In the genomic region with DNA sequence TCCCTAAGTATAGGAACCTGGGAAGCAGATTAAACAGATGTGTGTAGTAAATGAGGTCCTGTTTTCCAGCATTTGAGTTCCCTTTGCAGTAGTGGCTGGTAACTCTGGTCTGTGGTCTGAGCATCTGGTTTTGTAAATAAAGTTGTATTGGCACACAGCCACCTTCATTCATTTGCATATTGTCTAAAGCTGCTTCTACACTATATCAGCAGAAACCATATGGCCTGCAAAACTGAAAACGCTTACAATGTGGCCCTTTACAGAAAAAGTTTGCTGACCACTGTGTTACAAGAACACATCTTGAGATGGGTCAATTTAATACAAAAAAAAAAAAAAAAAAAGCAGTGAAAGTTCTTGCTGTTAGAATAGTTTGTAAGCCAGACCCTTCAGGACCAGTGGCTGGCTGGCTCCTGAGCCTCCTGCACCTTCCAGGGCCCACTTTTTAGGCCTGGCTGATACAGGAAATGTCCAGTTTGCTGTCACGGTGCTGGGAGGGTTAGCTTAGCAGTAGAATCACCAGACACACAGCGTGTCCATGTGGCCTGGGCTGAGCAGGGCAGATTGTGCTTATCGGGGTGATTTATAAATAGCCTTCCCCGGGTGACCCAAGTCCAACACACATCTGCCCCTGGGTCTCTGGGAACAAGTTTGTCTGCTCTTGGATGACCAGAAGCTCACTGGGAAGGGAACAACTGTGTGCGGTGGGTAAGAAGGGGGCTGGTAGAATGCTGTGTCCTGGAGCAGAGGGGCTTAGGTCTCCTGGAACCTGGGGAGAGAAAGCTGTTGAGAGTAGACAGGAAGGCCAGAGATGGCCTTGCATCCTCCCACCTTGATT, we compare ENCODE assay signal across 9 cellular contexts. TPM values are rescaled to one million over a fixed set of nuclear protein-coding genes. Genes with fewer than 3 reads are reported as not detected.
DNase-seq lines count a peak whose midpoint lies in the region; ATAC-seq and TF ChIP-seq lines count a peak whose summit lies in the region.
"Had no signal": no experiment of that assay in that cellular context is flagged by ENCODE, and none has a peak within 500 bp of the region (broad histone marks: within the 10 kb centered on the region; RNA-seq: fewer than 3 reads in every experiment).

No MANE protein-coding gene starts in this region.

- DNase-seq in NCI-H510A treated with DMSO at 0.1 percent for 48 hours (lab: John Stamatoyannopoulos, UW) (peak; percentile 61), NCI-H510A (lab: John Stamatoyannopoulos, UW) (no peak), choroid plexus epithelial cell (ENCODE audit: low read depth) (peak; percentile 49), testis (peak; percentile 26), T-helper 17 cell (no peak), SIG-M5 (lab: John Stamatoyannopoulos, UW) (no peak)
- DNase-seq in activated CD8-positive, alpha-beta memory T cell treated with anti-CD3 and anti-CD28 coated beads, Interleukin-2, amount 50 U/mL, for 4 hours: no peak
- DNase-seq: colonic mucosa had no signal

- no peaks in the 10 kb centered on the region for H3K36me3 Mint-ChIP-seq in T-helper 17 cell (ENCODE audit: low read depth)

- H3K36me3 ChIP-seq in testis (ENCODE audit: low read depth, missing control alignments): no peaks in the 10 kb centered on the region
- H3K36me3 ChIP-seq: colonic mucosa had no signal

- TF ChIP-seq CTCF in choroid plexus epithelial cell (conservative IDR thresholded peaks at IDR 0.05; ENCODE audit: low read depth, low read length) (no peak), testis (IDR thresholded peaks at IDR 0.05) (no peak)

- H3K4me1 Mint-ChIP-seq in T-helper 17 cell: peaks cover 7% of the 10 kb centered on the region

- intact Hi-C loops in testis (cut with DNase I; ENCODE audit: low total_unique reads): no loop called here

- H3K27ac Mint-ChIP-seq in T-helper 17 cell: no peak overlapping the region

- H3K27me3 Mint-ChIP-seq in T-helper 17 cell: peaks cover 12% of the 10 kb centered on the region

- TF ChIP-seq POLR2A in testis (IDR thresholded peaks at IDR 0.05): no peak

- no peak overlapping the region for H3K27ac ChIP-seq in testis
- H3K27ac ChIP-seq: colonic mucosa had no signal

- H3K4me1 ChIP-seq in testis: peaks cover 9% of the 10 kb centered on the region
- H3K4me1 ChIP-seq: colonic mucosa had no signal

- ATAC-seq in HG03196 (IDR thresholded peaks at IDR 0.05; ENCODE audit: unreplicated experiment): peak; percentile 51
- ATAC-seq in T-helper 17 cell: no peak

- H3K4me3 ChIP-seq in choroid plexus epithelial cell (ENCODE audit: low read depth, low read length): no peak overlapping the region
- no peak overlapping the region for H3K4me3 ChIP-seq in testis
- H3K4me3 ChIP-seq: colonic mucosa had no signal

- H3K4me3 Mint-ChIP-seq in T-helper 17 cell: no peak overlapping the region

- H3K9me3 ChIP-seq in testis: no peaks in the 10 kb centered on the region
- H3K9me3 ChIP-seq in T-helper 17 cell (ENCODE audit: control insufficient read depth, low read length, poor library complexity, severe bottlenecking): no peaks in the 10 kb centered on the region
- H3K9me3 ChIP-seq: colonic mucosa had no signal

- WGBS in testis, 2 donors: 62 to 76% methylated on average over 6 of the region's 6 CpGs

- H3K27me3 ChIP-seq in testis: no peaks in the 10 kb centered on the region
- H3K27me3 ChIP-seq: colonic mucosa had no signal

RNA-seq across cellular contexts. Expression of gene C10orf71, which starts 1.4 kb away (rescaled TPM):
- total RNA-seq in testis (under 1 TPM; 0.08 to 0.12 TPM), T-helper 17 cell (not detected)
- 0.79 TPM for polyA plus RNA-seq in testis (ENCODE audit: insufficient read depth, low read depth, low replicate concordance)
- total RNA-seq: colonic mucosa had no signal

Comparison
In these comparisons a context has a peak if more than half of its experiments do, and no peak if none do; other contexts are left out.
1. DNase-seq: peak in NCI-H510A treated with DMSO at 0.1 percent for 48 hours (single experiment), choroid plexus epithelial cell (single experiment) and testis (single experiment); none in NCI-H510A (single experiment), activated CD8-positive, alpha-beta memory T cell treated with anti-CD3 and anti-CD28 coated beads, Interleukin-2, amount 50 U/mL, for 4 hours (single experiment), T-helper 17 cell (0 of 3) and SIG-M5 (single experiment).